Comparison of ENCODE assay signal across 2 cellular contexts in genomic region chr9:15282567-15282966, GRCh38.
TF ChIP-seq lines count a peak whose summit lies in the region.

No MANE protein-coding gene starts in this region.

TF ChIP-seq in A549, 52 proteins besides CTCF, POLR2A, EP300 and RAD21 (continued from another document):
- TF ChIP-seq POLR2AphosphoS2 (conservative IDR thresholded peaks at IDR 0.05; ENCODE audit: low read length) = no peak
- no peak for TF ChIP-seq HDAC2 (IDR thresholded peaks at IDR 0.05)
- TF ChIP-seq ZFP36 (IDR thresholded peaks at IDR 0.05; ENCODE audit: borderline replicate concordance, partially characterized antibody) = peak; percentile 41
- no peak for TF ChIP-seq ZSCAN20 (CRISPR knock-in tag; IDR thresholded peaks at IDR 0.05)
- no peak for TF ChIP-seq KDM5A (IDR thresholded peaks at IDR 0.05)
- TF ChIP-seq BHLHE40 (IDR thresholded peaks at IDR 0.05; ENCODE audit: low read depth, low read length) = no peak

TF ChIP-seq in H1, 55 proteins besides CTCF, POLR2A, EP300 and RAD21 (continued from another document):
- TF ChIP-seq USF2 (IDR thresholded peaks at IDR 0.05; ENCODE audit: low read length) (no peak), EGR1 (IDR thresholded peaks at IDR 0.05; ENCODE audit: borderline replicate concordance, low read depth, low read length) (no peak), NRF1 (IDR thresholded peaks at IDR 0.05; ENCODE audit: low read depth, low read length) (no peak), FOSL1 (IDR thresholded peaks at IDR 0.05; ENCODE audit: insufficient read depth, low read depth, low read length) (no peak), CTBP2 (IDR thresholded peaks at IDR 0.05; ENCODE audit: borderline replicate concordance, insufficient read depth, insufficient read length, low read length) (no peak), JUN (IDR thresholded peaks at IDR 0.05; ENCODE audit: low read depth, low read length) (no peak), SIN3A (conservative IDR thresholded peaks at IDR 0.05 in 1 of 2, IDR thresholded peaks at IDR 0.05 in 1 of 2; ENCODE audit: low read depth in 1 of 2, low read length in 2 of 2) (no peak), ATF2 (IDR thresholded peaks at IDR 0.05; ENCODE audit: low read length) (no peak), NANOG (IDR thresholded peaks at IDR 0.05; ENCODE audit: insufficient read depth, low read depth, low read length, poor library complexity, severe bottlenecking) (no peak), RBBP5 (IDR thresholded peaks at IDR 0.05; ENCODE audit: borderline replicate concordance, low read depth, low read length) (no peak)
